9 cellular contexts compared by ENCODE assay signal in genomic region chrY:8594657-8595056, GRCh38.
"Had no signal": no experiment of that assay in that cellular context is flagged by ENCODE, and none has a peak within 500 bp of the region (broad histone marks: within the 10 kb centered on the region; RNA-seq: fewer than 3 reads in every experiment).

No MANE protein-coding gene starts in this region.

- H3K4me1 ChIP-seq: HAP-1 had no signal

- ATAC-seq: GM23338, HCT116 had no signal

- H3K4me3 ChIP-seq: GM23248, GM23338, HAP-1 had no signal

- H3K27ac ChIP-seq: GM23248 had no signal

- H3K9me3 ChIP-seq: HAP-1 had no signal

- DNase-seq: GM23248, GOT3, H7, H9, HCEC 1CT, HFFc6 had no signal
